In the genomic region with DNA sequence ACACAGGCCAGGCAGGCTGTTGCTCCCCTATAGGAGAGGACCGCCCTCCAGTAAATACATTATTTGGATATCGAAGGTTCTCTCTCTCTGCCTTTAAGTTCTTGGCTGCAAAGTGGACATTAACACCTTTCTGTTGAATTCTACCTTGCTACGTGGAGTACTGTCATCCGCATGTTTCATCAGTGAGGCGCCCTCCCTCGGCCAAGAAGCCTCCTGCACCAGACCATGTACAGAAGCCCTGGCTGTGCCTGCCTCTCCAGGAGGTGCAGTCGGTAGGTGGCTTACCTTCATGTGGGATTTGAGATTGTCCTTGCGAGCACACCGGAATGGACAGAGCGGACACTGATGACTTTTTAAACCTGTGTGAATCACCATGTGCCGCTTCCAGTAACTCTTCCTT, we compare ENCODE assay signal across 1 cellular context.
TF ChIP-seq lines count a peak whose summit lies in the region.

No MANE protein-coding gene starts in this region.

TF ChIP-seq in H1, 55 proteins besides CTCF, POLR2A, EP300 and RAD21:
- TF ChIP-seq RXRA (IDR thresholded peaks at IDR 0.05; ENCODE audit: insufficient read depth, low read depth, low read length) (no peak), SIRT6 (IDR thresholded peaks at IDR 0.05; ENCODE audit: low read length) (no peak), CTBP2 (IDR thresholded peaks at IDR 0.05; ENCODE audit: borderline replicate concordance, insufficient read depth, insufficient read length, low read length) (no peak), TBP (IDR thresholded peaks at IDR 0.05; ENCODE audit: low read depth, low read length) (no peak), RFX5 (IDR thresholded peaks at IDR 0.05; ENCODE audit: borderline replicate concordance, low read depth, low read length) (no peak), SAP30 (IDR thresholded peaks at IDR 0.05; ENCODE audit: insufficient read depth, insufficient replicate concordance, low read length) (no peak), CREB1 (IDR thresholded peaks at IDR 0.05) (no peak), HDAC2 (IDR thresholded peaks at IDR 0.05; ENCODE audit: borderline replicate concordance in 1 of 2, low read depth in 2 of 2, low read length in 2 of 2) (no peak), KDM1A (IDR thresholded peaks at IDR 0.05; ENCODE audit: borderline replicate concordance, low read length) (no peak), POU5F1 (IDR thresholded peaks at IDR 0.05; ENCODE audit: low read depth, low read length) (no peak), GTF2F1 (IDR thresholded peaks at IDR 0.05; ENCODE audit: borderline replicate concordance, low read depth, low read length) (no peak), JUN (IDR thresholded peaks at IDR 0.05; ENCODE audit: low read depth, low read length) (no peak), PHF8 (conservative IDR thresholded peaks at IDR 0.05; ENCODE audit: low read depth, low read length) (no peak), GABPA (IDR thresholded peaks at IDR 0.05; ENCODE audit: borderline replicate concordance, insufficient read depth, low read length) (no peak)
